1 cellular context compared by ENCODE assay signal in genomic region chr9:3980212-3980611, GRCh38.
TF ChIP-seq lines count a peak whose summit lies in the region.

No MANE protein-coding gene starts in this region.

TF ChIP-seq in WTC11, 78 proteins besides CTCF, POLR2A, EP300 and RAD21 (continued from another document):
- TF ChIP-seq PRDM15 (CRISPR knock-in tag; IDR thresholded peaks at IDR 0.05) (no peak), RELA (CRISPR knock-in tag; IDR thresholded peaks at IDR 0.05; ENCODE audit: borderline replicate concordance) (no peak), TCF7 (CRISPR knock-in tag; IDR thresholded peaks at IDR 0.05; ENCODE audit: low read depth) (no peak), ATF6 (CRISPR knock-in tag; IDR thresholded peaks at IDR 0.05) (no peak)
